ENCODE assay signal across 1 cellular context in the genomic region with DNA sequence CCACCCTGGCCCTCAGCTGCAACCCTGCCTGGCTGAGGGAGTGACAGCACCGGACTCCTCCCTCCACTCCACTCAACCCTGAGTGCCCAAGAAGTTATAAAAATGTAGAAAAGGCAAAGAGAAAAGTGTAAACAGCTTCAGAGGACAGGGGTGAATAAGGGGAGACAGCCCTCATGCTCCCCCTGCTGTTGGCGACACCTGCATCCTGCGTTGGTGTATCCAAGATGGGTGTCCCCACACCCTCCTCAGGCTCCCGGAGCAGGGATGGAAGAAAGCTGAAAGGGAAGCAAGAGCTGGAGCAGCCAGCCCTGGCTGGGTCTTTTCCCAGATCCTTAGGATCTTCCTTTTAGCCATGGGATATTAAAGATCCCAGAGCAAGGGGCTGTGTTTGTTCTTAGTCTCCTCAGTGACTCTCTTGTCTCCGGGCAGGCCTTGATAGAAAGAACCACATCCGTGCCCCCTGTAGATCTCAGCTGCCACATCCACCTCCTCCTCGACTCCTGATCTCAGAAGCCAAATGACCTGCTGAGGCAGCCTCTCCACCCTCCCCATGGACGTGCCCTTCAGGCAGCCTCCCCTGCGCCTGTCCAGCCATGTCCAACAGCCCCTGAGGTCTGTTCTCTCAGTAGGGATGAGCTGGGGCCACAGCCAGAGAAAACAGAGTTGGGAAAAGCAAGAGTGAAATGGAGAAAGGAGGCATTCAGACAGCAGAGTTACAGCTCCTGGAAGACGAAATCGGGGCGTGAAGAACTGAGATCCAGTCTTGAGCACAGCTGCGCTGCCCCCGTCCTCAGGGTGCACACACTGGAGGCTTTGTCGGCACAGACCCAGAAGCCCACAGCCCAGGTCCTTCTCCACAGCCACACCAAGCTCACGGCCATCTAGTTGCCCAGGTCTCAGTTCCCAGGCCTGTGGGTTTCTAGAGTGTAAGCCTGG.
A peak's percentile ranks its signal among the peaks of the same experiment; 100 is the strongest.
TF ChIP-seq lines count a peak whose summit lies in the region.

No MANE protein-coding gene starts in this region.

TF ChIP-seq in GM12878, 131 proteins besides CTCF, POLR2A, EP300 and RAD21:
- TF ChIP-seq ATF7 (IDR thresholded peaks at IDR 0.05; ENCODE audit: low read depth) (no peak), PAX8 (IDR thresholded peaks at IDR 0.05) (no peak)
- TF ChIP-seq, protein P1, sequence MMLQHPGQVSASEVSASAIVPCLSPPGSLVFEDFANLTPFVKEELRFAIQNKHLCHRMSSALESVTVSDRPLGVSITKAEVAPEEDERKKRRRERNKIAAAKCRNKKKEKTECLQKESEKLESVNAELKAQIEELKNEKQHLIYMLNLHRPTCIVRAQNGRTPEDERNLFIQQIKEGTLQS (IDR thresholded peaks at IDR 0.05; ENCODE audit: borderline replicate concordance, extremely low read depth, low read depth, low read length), result no peak
- TF ChIP-seq, protein P2, sequence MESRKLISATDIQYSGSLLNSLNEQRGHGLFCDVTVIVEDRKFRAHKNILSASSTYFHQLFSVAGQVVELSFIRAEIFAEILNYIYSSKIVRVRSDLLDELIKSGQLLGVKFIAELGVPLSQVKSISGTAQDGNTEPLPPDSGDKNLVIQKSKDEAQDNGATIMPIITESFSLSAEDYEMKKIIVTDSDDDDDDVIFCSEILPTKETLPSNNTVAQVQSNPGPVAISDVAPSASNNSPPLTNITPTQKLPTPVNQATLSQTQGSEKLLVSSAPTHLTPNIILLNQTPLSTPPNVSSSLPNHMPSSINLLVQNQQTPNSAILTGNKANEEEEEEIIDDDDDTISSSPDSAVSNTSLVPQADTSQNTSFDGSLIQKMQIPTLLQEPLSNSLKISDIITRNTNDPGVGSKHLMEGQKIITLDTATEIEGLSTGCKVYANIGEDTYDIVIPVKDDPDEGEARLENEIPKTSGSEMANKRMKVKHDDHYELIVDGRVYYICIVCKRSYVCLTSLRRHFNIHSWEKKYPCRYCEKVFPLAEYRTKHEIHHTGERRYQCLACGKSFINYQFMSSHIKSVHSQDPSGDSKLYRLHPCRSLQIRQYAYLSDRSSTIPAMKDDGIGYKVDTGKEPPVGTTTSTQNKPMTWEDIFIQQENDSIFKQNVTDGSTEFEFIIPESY (IDR thresholded peaks at IDR 0.05), result peak; percentile 60; the same call in 1 of the 2 replicates
TF ChIP-seq in GM12878: peak in this region for 1.
